In the genomic region with DNA sequence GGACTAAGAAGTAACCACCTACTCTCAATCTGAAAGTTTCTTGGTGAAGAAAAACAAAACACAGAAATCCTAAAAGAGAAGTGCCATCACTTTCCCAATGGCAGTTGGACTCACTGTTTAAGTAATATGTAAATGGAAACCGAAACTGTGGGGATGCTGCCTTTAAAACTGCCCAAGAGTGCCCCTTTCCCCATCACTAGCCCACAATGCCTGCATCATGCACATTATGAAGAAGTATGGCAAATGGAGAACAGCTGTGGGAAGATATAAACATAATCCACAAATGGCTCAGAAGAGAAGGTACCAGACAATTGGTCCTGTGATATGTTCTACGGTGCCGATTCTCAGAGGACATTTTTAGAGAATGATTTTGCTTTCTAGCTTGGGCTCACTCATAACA, we compare ENCODE assay signal across 1 cellular context.
TF ChIP-seq lines count a peak whose summit lies in the region.

No MANE protein-coding gene starts in this region.

TF ChIP-seq in GM23338, 12 proteins besides CTCF, POLR2A, EP300 and RAD21 (continued from another document):
- TF ChIP-seq, protein P1, sequence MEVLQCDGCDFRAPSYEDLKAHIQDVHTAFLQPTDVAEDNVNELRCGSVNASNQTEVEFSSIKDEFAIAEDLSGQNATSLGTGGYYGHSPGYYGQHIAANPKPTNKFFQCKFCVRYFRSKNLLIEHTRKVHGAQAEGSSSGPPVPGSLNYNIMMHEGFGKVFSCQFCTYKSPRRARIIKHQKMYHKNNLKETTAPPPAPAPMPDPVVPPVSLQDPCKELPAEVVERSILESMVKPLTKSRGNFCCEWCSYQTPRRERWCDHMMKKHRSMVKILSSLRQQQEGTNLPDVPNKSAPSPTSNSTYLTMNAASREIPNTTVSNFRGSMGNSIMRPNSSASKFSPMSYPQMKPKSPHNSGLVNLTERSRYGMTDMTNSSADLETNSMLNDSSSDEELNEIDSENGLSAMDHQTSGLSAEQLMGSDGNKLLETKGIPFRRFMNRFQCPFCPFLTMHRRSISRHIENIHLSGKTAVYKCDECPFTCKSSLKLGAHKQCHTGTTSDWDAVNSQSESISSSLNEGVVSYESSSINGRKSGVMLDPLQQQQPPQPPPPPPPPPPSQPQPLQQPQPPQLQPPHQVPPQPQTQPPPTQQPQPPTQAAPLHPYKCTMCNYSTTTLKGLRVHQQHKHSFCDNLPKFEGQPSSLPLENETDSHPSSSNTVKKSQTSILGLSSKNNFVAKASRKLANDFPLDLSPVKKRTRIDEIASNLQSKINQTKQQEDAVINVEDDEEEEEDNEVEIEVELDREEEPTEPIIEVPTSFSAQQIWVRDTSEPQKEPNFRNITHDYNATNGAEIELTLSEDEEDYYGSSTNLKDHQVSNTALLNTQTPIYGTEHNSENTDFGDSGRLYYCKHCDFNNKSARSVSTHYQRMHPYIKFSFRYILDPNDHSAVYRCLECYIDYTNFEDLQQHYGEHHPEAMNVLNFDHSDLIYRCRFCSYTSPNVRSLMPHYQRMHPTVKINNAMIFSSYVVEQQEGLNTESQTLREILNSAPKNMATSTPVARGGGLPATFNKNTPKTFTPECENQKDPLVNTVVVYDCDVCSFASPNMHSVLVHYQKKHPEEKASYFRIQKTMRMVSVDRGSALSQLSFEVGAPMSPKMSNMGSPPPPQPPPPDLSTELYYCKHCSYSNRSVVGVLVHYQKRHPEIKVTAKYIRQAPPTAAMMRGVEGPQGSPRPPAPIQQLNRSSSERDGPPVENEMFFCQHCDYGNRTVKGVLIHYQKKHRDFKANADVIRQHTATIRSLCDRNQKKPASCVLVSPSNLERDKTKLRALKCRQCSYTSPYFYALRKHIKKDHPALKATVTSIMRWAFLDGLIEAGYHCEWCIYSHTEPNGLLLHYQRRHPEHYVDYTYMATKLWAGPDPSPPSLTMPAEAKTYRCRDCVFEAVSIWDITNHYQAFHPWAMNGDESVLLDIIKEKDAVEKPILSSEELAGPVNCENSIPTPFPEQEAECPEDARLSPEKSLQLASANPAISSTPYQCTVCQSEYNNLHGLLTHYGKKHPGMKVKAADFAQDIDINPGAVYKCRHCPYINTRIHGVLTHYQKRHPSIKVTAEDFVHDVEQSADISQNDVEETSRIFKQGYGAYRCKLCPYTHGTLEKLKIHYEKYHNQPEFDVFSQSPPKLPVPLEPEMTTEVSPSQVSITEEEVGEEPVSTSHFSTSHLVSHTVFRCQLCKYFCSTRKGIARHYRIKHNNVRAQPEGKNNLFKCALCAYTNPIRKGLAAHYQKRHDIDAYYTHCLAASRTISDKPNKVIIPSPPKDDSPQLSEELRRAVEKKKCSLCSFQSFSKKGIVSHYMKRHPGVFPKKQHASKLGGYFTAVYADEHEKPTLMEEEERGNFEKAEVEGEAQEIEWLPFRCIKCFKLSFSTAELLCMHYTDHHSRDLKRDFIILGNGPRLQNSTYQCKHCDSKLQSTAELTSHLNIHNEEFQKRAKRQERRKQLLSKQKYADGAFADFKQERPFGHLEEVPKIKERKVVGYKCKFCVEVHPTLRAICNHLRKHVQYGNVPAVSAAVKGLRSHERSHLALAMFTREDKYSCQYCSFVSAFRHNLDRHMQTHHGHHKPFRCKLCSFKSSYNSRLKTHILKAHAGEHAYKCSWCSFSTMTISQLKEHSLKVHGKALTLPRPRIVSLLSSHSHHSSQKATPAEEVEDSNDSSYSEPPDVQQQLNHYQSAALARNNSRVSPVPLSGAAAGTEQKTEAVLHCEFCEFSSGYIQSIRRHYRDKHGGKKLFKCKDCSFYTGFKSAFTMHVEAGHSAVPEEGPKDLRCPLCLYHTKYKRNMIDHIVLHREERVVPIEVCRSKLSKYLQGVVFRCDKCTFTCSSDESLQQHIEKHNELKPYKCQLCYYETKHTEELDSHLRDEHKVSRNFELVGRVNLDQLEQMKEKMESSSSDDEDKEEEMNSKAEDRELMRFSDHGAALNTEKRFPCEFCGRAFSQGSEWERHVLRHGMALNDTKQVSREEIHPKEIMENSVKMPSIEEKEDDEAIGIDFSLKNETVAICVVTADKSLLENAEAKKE (CRISPR knock-in tag; IDR thresholded peaks at IDR 0.05): no peak
